ENCODE assay signal across 8 cellular contexts in genomic region chr3:160921020-160921635, GRCh38.
DNase-seq lines count a peak whose midpoint lies in the region; ATAC-seq and TF ChIP-seq lines count a peak whose summit lies in the region.

No MANE protein-coding gene starts in this region.

- H3K4me1 ChIP-seq in fibroblast of lung (ENCODE audit: control insufficient read depth, extremely low read depth, insufficient read depth, low read length), result no peaks in the 10 kb centered on the region
- peaks cover 6% of the 10 kb centered on the region for H3K4me1 ChIP-seq in parathyroid adenoma
- H3K4me1 ChIP-seq in effector memory CD4-positive, alpha-beta T cell (ENCODE audit: control insufficient read depth, insufficient read depth, low read length, poor library complexity, severe bottlenecking), result no peaks in the 10 kb centered on the region

- ATAC-seq in GM18909 (IDR thresholded peaks at IDR 0.05; ENCODE audit: poor library complexity, unreplicated experiment) (peak; percentile 86), HG02610 (IDR thresholded peaks at IDR 0.05; ENCODE audit: unreplicated experiment) (no peak)

- no peaks in the 10 kb centered on the region for H3K36me3 ChIP-seq in fibroblast of lung (ENCODE audit: control insufficient read depth, insufficient read depth, low read length)
- H3K36me3 ChIP-seq in parathyroid adenoma (ENCODE audit: control insufficient read depth, insufficient read depth, low read length), result no peaks in the 10 kb centered on the region
- H3K36me3 ChIP-seq in effector memory CD4-positive, alpha-beta T cell (ENCODE audit: control insufficient read depth, insufficient read depth, low read length), result no peaks in the 10 kb centered on the region

- H3K4me2 ChIP-seq in fibroblast of lung (ENCODE audit: extremely low read depth, insufficient read depth, low read length) (no peak overlapping the region), parathyroid adenoma (ENCODE audit: low read length) (no peak overlapping the region)

- H3K4me3 ChIP-seq in fibroblast of lung (replicated peaks in 1 of 4; ENCODE audit: control extremely low read depth in 1 of 4, insufficient read depth in 1 of 4, low read depth in 3 of 4, low read length in 4 of 4) (no peak overlapping the region), parathyroid adenoma (ENCODE audit: low read depth, low read length) (no peak overlapping the region)
- H3K4me3 ChIP-seq in effector memory CD4-positive, alpha-beta T cell (ENCODE audit: insufficient read depth, low read depth, low read length, poor library complexity, severe bottlenecking), result no peak overlapping the region

- H3K9ac ChIP-seq in fibroblast of lung (ENCODE audit: insufficient read depth, low read length) (no peak overlapping the region), parathyroid adenoma (no peak overlapping the region)

- H4K20me1 ChIP-seq in fibroblast of lung (ENCODE audit: control insufficient read depth, extremely low read depth, insufficient read depth, low read length), result no peaks in the 10 kb centered on the region

- peak; percentile 65 for DNase-seq in COLO829 (ENCODE audit: low spot score)
- peak; percentile 16 for DNase-seq in HK-2 (ENCODE audit: unreplicated experiment)
- DNase-seq in SHP77 treated with DMSO at 0.1 percent for 48 hours (lab: John Stamatoyannopoulos, UW), result peak; percentile 4
- DNase-seq in fibroblast of lung (ENCODE audit: low read depth in 2 of 2), result peak; percentile 35 to 57
- no peak for DNase-seq in effector memory CD4-positive, alpha-beta T cell

- H2AFZ ChIP-seq in fibroblast of lung (ENCODE audit: low read length) (no peak overlapping the region), parathyroid adenoma (no peak overlapping the region)

- H3K79me2 ChIP-seq in fibroblast of lung (ENCODE audit: control insufficient read depth, insufficient read depth, low read length), result no peaks in the 10 kb centered on the region
- H3K79me2 ChIP-seq in parathyroid adenoma, result peaks cover 3% of the 10 kb centered on the region

- TF ChIP-seq CTCF in fibroblast of lung (conservative IDR thresholded peaks at IDR 0.05 in 1 of 2, IDR thresholded peaks at IDR 0.05 in 1 of 2; ENCODE audit: low read depth in 1 of 2, low read length in 2 of 2) (peak; percentile 94 to 97), parathyroid adenoma (IDR thresholded peaks at IDR 0.05) (peak; percentile 95)

- H3K27ac ChIP-seq in fibroblast of lung (ENCODE audit: insufficient read depth, low read length), result no peak overlapping the region
- no peak overlapping the region for H3K27ac ChIP-seq in parathyroid adenoma
- H3K27ac ChIP-seq in effector memory CD4-positive, alpha-beta T cell (ENCODE audit: insufficient read depth, low read length, poor library complexity, severe bottlenecking), result no peak overlapping the region

- H3K27me3 ChIP-seq in fibroblast of lung (ENCODE audit: control insufficient read depth, insufficient read depth, low read length) (no peaks in the 10 kb centered on the region), parathyroid adenoma (ENCODE audit: control insufficient read depth, insufficient read depth, low read length) (no peaks in the 10 kb centered on the region)
- no peaks in the 10 kb centered on the region for H3K27me3 ChIP-seq in effector memory CD4-positive, alpha-beta T cell (replicated peaks; ENCODE audit: control insufficient read depth, insufficient read depth, low read length, poor library complexity, severe bottlenecking)

- H3K9me3 ChIP-seq in fibroblast of lung (ENCODE audit: control insufficient read depth, insufficient read depth, low read depth, low read length), result no peaks in the 10 kb centered on the region
- H3K9me3 ChIP-seq in parathyroid adenoma (ENCODE audit: control insufficient read depth, low read length), result no peaks in the 10 kb centered on the region
- H3K9me3 ChIP-seq in effector memory CD4-positive, alpha-beta T cell (ENCODE audit: control insufficient read depth, low read length), result no peaks in the 10 kb centered on the region

Comparison
In these comparisons a context has a peak if more than half of its experiments do, and no peak if none do; other contexts are left out.
1. DNase-seq: peak in COLO829 (single experiment), HK-2 (single experiment), SHP77 treated with DMSO at 0.1 percent for 48 hours (single experiment) and fibroblast of lung (2 of 2); none in effector memory CD4-positive, alpha-beta T cell (0 of 3).